ENCODE assay signal across 10 cellular contexts in the genomic region with DNA sequence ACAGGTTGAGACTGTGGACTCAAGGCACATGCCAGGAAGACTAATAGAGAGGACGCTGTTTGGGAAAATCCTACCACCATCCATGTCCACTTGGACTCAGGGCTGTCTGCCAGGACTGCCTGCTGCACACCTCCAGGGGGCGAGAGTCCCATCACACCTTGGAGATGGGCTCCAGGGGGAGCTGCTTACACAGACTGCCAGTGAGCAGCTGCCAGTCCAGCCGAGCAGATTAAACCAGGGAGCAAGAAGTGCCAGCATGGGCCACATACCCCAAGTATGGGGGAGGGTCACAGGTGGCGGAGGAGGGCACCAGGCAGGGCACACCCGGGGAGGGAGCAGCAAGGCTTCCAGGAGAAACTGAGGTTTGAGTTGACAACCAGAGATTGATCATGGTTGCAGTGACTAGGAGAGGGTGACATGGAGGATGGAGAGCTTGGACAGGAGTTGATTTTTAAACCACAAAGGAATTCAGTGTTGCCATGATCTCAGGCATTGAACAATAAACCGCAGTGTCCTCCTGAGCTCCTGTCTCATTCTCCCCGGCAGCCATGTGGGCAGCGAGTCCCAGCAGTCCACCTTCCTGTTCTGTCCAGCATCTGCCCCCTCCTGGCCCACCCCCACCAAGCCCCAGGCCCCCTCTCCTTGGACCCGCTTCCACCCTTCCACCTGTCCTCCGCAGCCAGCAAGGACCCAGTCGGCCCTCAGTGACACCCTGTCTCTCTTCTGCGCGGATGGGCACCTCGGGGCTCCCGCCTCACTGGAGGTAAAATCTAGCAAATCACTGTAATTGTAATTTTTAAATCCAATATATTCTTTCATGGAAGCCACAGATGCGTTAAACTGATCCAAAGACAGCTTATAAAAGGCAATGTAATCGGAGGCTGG. TPM values are rescaled to one million over a fixed set of nuclear protein-coding genes. Genes with fewer than 3 reads are reported as not detected.
DNase-seq lines count a peak whose midpoint lies in the region; ATAC-seq and TF ChIP-seq lines count a peak whose summit lies in the region.
"Had no signal": no experiment of that assay in that cellular context is flagged by ENCODE, and none has a peak within 500 bp of the region (broad histone marks: within the 10 kb centered on the region; RNA-seq: fewer than 3 reads in every experiment).

No MANE protein-coding gene starts in this region.

- DNase-seq in NCI-H82 (lab: John Stamatoyannopoulos, UW) (peak; percentile 34), NCI-H82 treated with DMSO at 0.1 percent for 48 hours (lab: John Stamatoyannopoulos, UW; ENCODE audit: unreplicated experiment) (no peak), WERI-Rb-1 (peak; percentile 52), osteoblast (ENCODE audit: insufficient read length, low spot score, missing footprints) (peak; percentile 84), NAMALWA (ENCODE audit: low spot score) (no peak), NCI-H526 treated with DMSO at 0.1 percent for 48 hours (lab: John Stamatoyannopoulos, UW) (no peak)

- no peak overlapping the region for H3K27ac ChIP-seq in HEK293 (ENCODE audit: extremely low read depth, low read depth, low read length)
- H3K27ac ChIP-seq in WERI-Rb-1: no peak overlapping the region; the same call in 1 of the 2 replicates
- no peak overlapping the region for H3K27ac ChIP-seq in osteoblast (ENCODE audit: low read depth, low read length)
- H3K27ac ChIP-seq: HL-60, skin epidermis had no signal

- no peak overlapping the region for H2AFZ ChIP-seq in osteoblast (ENCODE audit: low read length)

- no peak overlapping the region for H3K4me2 ChIP-seq in osteoblast (ENCODE audit: insufficient read depth, low read length)

- H3K4me1 ChIP-seq in HEK293 (ENCODE audit: control insufficient read depth, insufficient read depth, low read length) (peaks cover 8% of the 10 kb centered on the region; the same call in 1 of the 2 replicates), osteoblast (ENCODE audit: insufficient read depth, low read length) (peaks cover 29% of the 10 kb centered on the region)

- POLR2A ChIA-PET in HEK293 (lab: Yijun Ruan, JAX): interaction anchor here (1.1 kb wide), 1 partner anchor 81 kb away, joined by 3 read pairs; no protein-coding TSS in a partner anchor

- H3K9me3 ChIP-seq in HEK293 (ENCODE audit: control insufficient read depth, insufficient read depth, low read depth, low read length): no peaks in the 10 kb centered on the region
- H3K9me3 ChIP-seq in WERI-Rb-1 (ENCODE audit: severe bottlenecking): no peaks in the 10 kb centered on the region
- no peaks in the 10 kb centered on the region for H3K9me3 ChIP-seq in osteoblast (ENCODE audit: low read depth, low read length)

- H3K4me3 ChIP-seq in HEK293 (ENCODE audit: low read depth, low read length) (no peak overlapping the region), WERI-Rb-1 (ENCODE audit: low read depth, low read length) (no peak overlapping the region), osteoblast (ENCODE audit: insufficient read depth, low read length) (no peak overlapping the region)
- H3K4me3 ChIP-seq: skin epidermis had no signal

- no peaks in the 10 kb centered on the region for H3K27me3 ChIP-seq in WERI-Rb-1 (ENCODE audit: insufficient read depth, low read depth, severe bottlenecking)
- H3K27me3 ChIP-seq in osteoblast (ENCODE audit: insufficient read depth, low read length): peaks cover 4% of the 10 kb centered on the region

- ATAC-seq in GM18517 (IDR thresholded peaks at IDR 0.05; ENCODE audit: unreplicated experiment): no peak

- TF ChIP-seq CTCF in HEK293 (tag by site-specific recombination; IDR thresholded peaks at IDR 0.05) (peak; percentile 40; the same call in 1 of the 2 replicates), WERI-Rb-1 (IDR thresholded peaks at IDR 0.05; ENCODE audit: low read depth, low read length) (peak; percentile 73), osteoblast (IDR thresholded peaks at IDR 0.05; ENCODE audit: extremely low read depth, low read depth, low read length) (no peak)

- H4K20me1 ChIP-seq in osteoblast (ENCODE audit: insufficient read depth, low read length): peaks cover 20% of the 10 kb centered on the region

- H3K36me3 ChIP-seq in HEK293 (ENCODE audit: control insufficient read depth in 2 of 2, insufficient read depth in 1 of 2, low read length in 2 of 2) (no peaks in the 10 kb centered on the region), WERI-Rb-1 (no peaks in the 10 kb centered on the region; the same call in 1 of the 2 replicates), osteoblast (ENCODE audit: insufficient read depth, low read length) (no peaks in the 10 kb centered on the region)

- CTCF ChIA-PET in HEK293 (lab: Yijun Ruan, JAX): interaction anchor here (0.5 to 5.4 kb wide), 55 partner anchors 9 to 841 kb away, joined by 3 to 200 read pairs (median 4); a partner anchor contains a TSS

- H3K79me2 ChIP-seq in osteoblast (ENCODE audit: insufficient read depth, low read length): peaks cover 12% of the 10 kb centered on the region

TF ChIP-seq in HEK293, 187 proteins besides CTCF, POLR2A, EP300 and RAD21:
- TF ChIP-seq YY2 (tag by site-specific recombination; IDR thresholded peaks at IDR 0.05) (no peak), ZIC2 (tag by site-specific recombination; IDR thresholded peaks at IDR 0.05) (peak; percentile 44)

RNA-seq across cellular contexts. Expression of a gene that starts 3.1 kb away (rescaled TPM):
- 8.0 and 8.8 TPM in 2 replicates for total RNA-seq in osteoblast

RNA-seq across cellular contexts. Expression of a gene that starts 30.0 kb away (rescaled TPM):
- total RNA-seq in osteoblast: 23.0 and 26.1 TPM in 2 replicates

Comparison
In these comparisons a context has a peak if more than half of its experiments do, and no peak if none do; other contexts are left out.
1. DNase-seq: peak in NCI-H82 (single experiment), WERI-Rb-1 (single experiment) and osteoblast (single experiment); none in NCI-H82 treated with DMSO at 0.1 percent for 48 hours (single experiment), NAMALWA (single experiment) and NCI-H526 treated with DMSO at 0.1 percent for 48 hours (single experiment).